10 cellular contexts compared by ENCODE assay signal in the genomic region with DNA sequence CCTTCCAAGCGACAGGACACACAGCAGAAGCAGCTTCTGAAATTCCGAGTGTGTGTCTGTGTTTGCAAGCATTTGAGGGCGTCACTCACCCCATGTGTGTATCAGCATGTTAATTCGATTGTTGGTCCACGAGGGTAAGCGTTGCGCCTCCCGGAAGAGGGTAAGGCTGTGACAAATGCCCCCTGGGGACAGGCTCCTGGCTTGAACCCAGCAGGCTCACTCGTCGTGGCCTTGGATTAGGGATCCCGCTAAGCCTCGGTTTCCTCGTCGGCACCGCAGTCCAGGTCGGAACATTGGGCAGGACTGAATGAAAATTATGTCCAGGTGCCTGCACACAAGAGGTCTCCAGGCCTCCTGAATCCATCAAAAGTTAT. TPM values are rescaled to one million over a fixed set of nuclear protein-coding genes. Genes with fewer than 3 reads are reported as not detected.
DNase-seq lines count a peak whose midpoint lies in the region; ATAC-seq, FAIRE-seq and TF ChIP-seq lines count a peak whose summit lies in the region.
"Had no signal": no experiment of that assay in that cellular context is flagged by ENCODE, and none has a peak within 500 bp of the region (broad histone marks: within the 10 kb centered on the region; RNA-seq: fewer than 3 reads in every experiment).

No MANE protein-coding gene starts in this region.

- peaks cover 22% of the 10 kb centered on the region for H3K36me3 Mint-ChIP-seq in Caco-2 (ENCODE audit: insufficient read depth, unreplicated experiment)

- H4K8ac ChIP-seq in neuronal stem cell (ENCODE audit: low read depth, low read length), result peak overlapping the region; percentile 86

- no peak for TF ChIP-seq RAD21 in SK-N-SH (IDR thresholded peaks at IDR 0.05; ENCODE audit: low read length)

- H3K27ac ChIP-seq in OCI-LY1 (ENCODE audit: low read depth, low read length, poor library complexity, severe bottlenecking), result no peak overlapping the region
- peak overlapping the region; percentile 81 for H3K27ac ChIP-seq in effector memory CD4-positive, alpha-beta T cell (ENCODE audit: insufficient read depth, low read length, poor library complexity, severe bottlenecking)
- no peak overlapping the region for H3K27ac ChIP-seq in neuronal stem cell (replicated peaks; ENCODE audit: low read length)
- H3K27ac ChIP-seq in SK-N-SH (ENCODE audit: low read depth in 2 of 2, low read length in 1 of 2), result no peak overlapping the region

- intact Hi-C loops in Caco-2 (cut with micrococcal nuclease; ENCODE audit: unreplicated experiment), result loop anchor here (2.0 kb wide), 1 partner anchor 68 kb away; no protein-coding TSS in a partner anchor

- no peaks in the 10 kb centered on the region; the same call in 1 of the 2 replicates for H3F3A ChIP-seq in OCI-LY1 (ENCODE audit: insufficient read depth, low read length)
- H3F3A ChIP-seq in SK-N-SH (replicated peaks; ENCODE audit: insufficient read depth), result peaks cover 4% of the 10 kb centered on the region

- no peaks in the 10 kb centered on the region for H3K27me3 Mint-ChIP-seq in Caco-2 (ENCODE audit: insufficient read depth, unreplicated experiment)

- no peak overlapping the region for H3K4ac ChIP-seq in neuronal stem cell (ENCODE audit: low read length)

- CTCF ChIA-PET in Caco-2 (lab: Charles Lee) (no interaction called here), SK-N-SH (lab: Yijun Ruan, JAX) (interaction anchor here (1.1 to 5.5 kb wide), 4 partner anchors 8 to 163 kb away, joined by 5 to 25 read pairs (median 8); partner anchors contain the start of gene TRAPPC5)

- H2BK5ac ChIP-seq in neuronal stem cell (ENCODE audit: low read length), result no peak overlapping the region

- peak overlapping the region; percentile 77 for H3K27ac Mint-ChIP-seq in Caco-2 (ENCODE audit: unreplicated experiment)

- H3K27me3 ChIP-seq in Caco-2 (replicated peaks; ENCODE audit: control insufficient read depth, insufficient read depth, low read length), result no peaks in the 10 kb centered on the region
- H3K27me3 ChIP-seq in OCI-LY1 (ENCODE audit: insufficient read depth, low read length), result no peaks in the 10 kb centered on the region
- no peaks in the 10 kb centered on the region for H3K27me3 ChIP-seq in effector memory CD4-positive, alpha-beta T cell (replicated peaks; ENCODE audit: control insufficient read depth, insufficient read depth, low read length, poor library complexity, severe bottlenecking)
- peaks cover 0 to 24% (median 11%) of the 10 kb centered on the region in 3 experiments for H3K27me3 ChIP-seq in neuronal stem cell (ENCODE audit: control insufficient read depth in 3 of 3, insufficient read depth in 3 of 3, low read depth in 1 of 3, low read length in 3 of 3)
- H3K27me3 ChIP-seq in SK-N-SH (ENCODE audit: insufficient read depth), result peaks cover 37% of the 10 kb centered on the region

- TSS peak; percentile 59 for BruUV-seq in Caco-2 (replicated peaks; lab: Mats Ljungman, UMichigan)

- H2AFZ ChIP-seq in OCI-LY1 (ENCODE audit: low read length) (no peak overlapping the region), neuronal stem cell (ENCODE audit: low read length) (no peak overlapping the region), SK-N-SH (ENCODE audit: low read depth) (no peak overlapping the region)

- no peak overlapping the region for H2BK120ac ChIP-seq in neuronal stem cell (ENCODE audit: low read depth, low read length)

- no CpG with 5 or more reads among the region's 16 CpGs for WGBS in neuronal stem cell (ENCODE audit: extremely low coverage in 2 of 2, insufficient read length in 2 of 2, insufficient replicate concordance in 1 of 2), 2 donors
- WGBS in SK-N-SH (ENCODE audit: low lambda C conversion rate), result 18% methylated on average over 11 of the region's 16 CpGs

- H3K9me2 ChIP-seq in OCI-LY1 (ENCODE audit: low read depth, low read length) (no peaks in the 10 kb centered on the region), SK-N-SH (no peaks in the 10 kb centered on the region)

- TF ChIP-seq EP300 in SK-N-SH (IDR thresholded peaks at IDR 0.05; ENCODE audit: borderline replicate concordance in 1 of 2, low read depth in 1 of 2, low read length in 1 of 2), result no peak

- peaks cover 7% of the 10 kb centered on the region for H3K4me1 ChIP-seq in Caco-2
- H3K4me1 ChIP-seq in OCI-LY1 (ENCODE audit: insufficient read depth, low read length, severe bottlenecking), result peaks cover 13% of the 10 kb centered on the region
- H3K4me1 ChIP-seq in effector memory CD4-positive, alpha-beta T cell (ENCODE audit: control insufficient read depth, insufficient read depth, low read length, poor library complexity, severe bottlenecking), result peaks cover 18% of the 10 kb centered on the region
- H3K4me1 ChIP-seq in neuronal stem cell (ENCODE audit: control insufficient read depth in 2 of 2, insufficient read depth in 1 of 2, low read depth in 1 of 2, low read length in 2 of 2), result peaks cover 0 to 7% of the 10 kb centered on the region in 2 donors
- H3K4me1 ChIP-seq in SK-N-SH (ENCODE audit: control insufficient read depth in 1 of 2, insufficient read depth in 2 of 2, low read depth in 1 of 2, low read length in 1 of 2), result peaks cover 0 to 4% of the 10 kb centered on the region in 2 experiments; a peak in 1 of 4 replicates

- DNase-seq in Caco-2 (no peak), neuronal stem cell (ENCODE audit: low spot score) (no peak), RCC 7860 (ENCODE audit: low spot score) (no peak), SK-N-SH (no peak)
- no peak for DNase-seq in effector memory CD4-positive, alpha-beta T cell
- no peak for DNase-seq in stimulated activated CD4-positive, alpha-beta T cell treated with anti-CD3 and anti-CD28 coated beads, Interleukin-1b, Interleukin-23, amount 100 ng/mL, for 48 hours
- DNase-seq: midbrain had no signal

- H3K4me2 ChIP-seq in OCI-LY1 (ENCODE audit: low read length) (peak overlapping the region; percentile 99), neuronal stem cell (ENCODE audit: insufficient read depth, low read length, poor library complexity, severe bottlenecking) (no peak overlapping the region), SK-N-SH (no peak overlapping the region)

- H3K9me3 Mint-ChIP-seq in Caco-2 (ENCODE audit: unreplicated experiment), result peaks cover 9% of the 10 kb centered on the region

- peaks cover 9% of the 10 kb centered on the region for H3K79me1 ChIP-seq in neuronal stem cell (ENCODE audit: low read depth, low read length)

- no peak overlapping the region for H2BK15ac ChIP-seq in neuronal stem cell (ENCODE audit: low read length)

- peak overlapping the region; percentile 79 for H3K4me3 Mint-ChIP-seq in Caco-2 (ENCODE audit: unreplicated experiment)

- H3K4me1 Mint-ChIP-seq in Caco-2 (ENCODE audit: low read depth, unreplicated experiment), result no peaks in the 10 kb centered on the region

- H3K14ac ChIP-seq in neuronal stem cell (ENCODE audit: low read length), result no peak overlapping the region

- H4K20me1 ChIP-seq in OCI-LY1 (ENCODE audit: insufficient read depth, low read length), result no peaks in the 10 kb centered on the region
- no peaks in the 10 kb centered on the region for H4K20me1 ChIP-seq in SK-N-SH (ENCODE audit: insufficient read depth)

- ATAC-seq in GM21528 (IDR thresholded peaks at IDR 0.05; ENCODE audit: low FRiP score, unreplicated experiment), result no peak

- peak overlapping the region; percentile 96 for H2AK5ac ChIP-seq in neuronal stem cell (ENCODE audit: low read depth, low read length)

- no peak overlapping the region for H3K18ac ChIP-seq in neuronal stem cell (ENCODE audit: low read length)

- TF ChIP-seq CTCF in Caco-2 (IDR thresholded peaks at IDR 0.05; ENCODE audit: insufficient read depth in 1 of 2, low read depth in 1 of 2, low read length in 1 of 2, severe bottlenecking in 1 of 2, unreplicated experiment in 1 of 2) (no peak), OCI-LY1 (IDR thresholded peaks at IDR 0.05; ENCODE audit: low read length) (no peak), SK-N-SH (IDR thresholded peaks at IDR 0.05) (no peak)

- FAIRE-seq in RCC 7860 (lab: Jason Lieb, UNC), result no peak
- FAIRE-seq: colon had no signal

- no peaks in the 10 kb centered on the region for H3K9me3 ChIP-seq in Caco-2
- no peaks in the 10 kb centered on the region for H3K9me3 ChIP-seq in OCI-LY1 (ENCODE audit: low read length)
- no peaks in the 10 kb centered on the region for H3K9me3 ChIP-seq in effector memory CD4-positive, alpha-beta T cell (ENCODE audit: control insufficient read depth, low read length)
- peaks cover 0 to 8% of the 10 kb centered on the region in 2 donors for H3K9me3 ChIP-seq in neuronal stem cell (replicated peaks in 1 of 2; ENCODE audit: control insufficient read depth in 2 of 2, insufficient read depth in 1 of 2, low read depth in 1 of 2, low read length in 2 of 2)
- H3K9me3 ChIP-seq in SK-N-SH, result no peaks in the 10 kb centered on the region

- POLR2A ChIA-PET in Caco-2 (lab: Charles Lee) (no interaction called here), SK-N-SH (lab: Yijun Ruan, JAX) (interaction anchor here (1.2 kb wide), 1 partner anchor 45 kb away, joined by 3 read pairs; the partner anchor contains the start of gene TRAPPC5)

- H2BK12ac ChIP-seq in neuronal stem cell (ENCODE audit: low read length), result no peak overlapping the region

- no peak overlapping the region for H4K91ac ChIP-seq in neuronal stem cell (ENCODE audit: low read depth, low read length, poor library complexity)

- peaks cover 2% of the 10 kb centered on the region; the same call in 1 of the 2 replicates for H3K36me3 ChIP-seq in Caco-2 (ENCODE audit: control insufficient read depth, insufficient read depth, low read length)
- H3K36me3 ChIP-seq in OCI-LY1 (ENCODE audit: insufficient read depth, low read length), result no peaks in the 10 kb centered on the region; the same call in 1 of the 2 replicates
- H3K36me3 ChIP-seq in effector memory CD4-positive, alpha-beta T cell (ENCODE audit: control insufficient read depth, insufficient read depth, low read length), result peaks cover 12% of the 10 kb centered on the region
- H3K36me3 ChIP-seq in neuronal stem cell (replicated peaks in 1 of 2; ENCODE audit: control insufficient read depth in 2 of 2, insufficient read depth in 2 of 2, low read length in 2 of 2), result peaks cover 3 to 5% of the 10 kb centered on the region in 2 donors
- H3K36me3 ChIP-seq in SK-N-SH (replicated peaks in 1 of 2; ENCODE audit: control insufficient read depth in 1 of 2, insufficient read depth in 2 of 2, low read length in 1 of 2), result no peaks in the 10 kb centered on the region

- peak overlapping the region; percentile 63 for H3K4me3 ChIP-seq in Caco-2 (ENCODE audit: low read depth, low read length)
- H3K4me3 ChIP-seq in OCI-LY1 (ENCODE audit: low read depth, low read length, poor library complexity, severe bottlenecking), result peak overlapping the region; percentile 100
- H3K4me3 ChIP-seq in effector memory CD4-positive, alpha-beta T cell (ENCODE audit: insufficient read depth, low read depth, low read length, poor library complexity, severe bottlenecking), result peak overlapping the region; percentile 2
- H3K4me3 ChIP-seq in neuronal stem cell (ENCODE audit: low read length in 2 of 2), result no peak overlapping the region
- H3K4me3 ChIP-seq in SK-N-SH (ENCODE audit: low read depth in 2 of 2, low read length in 1 of 2), result no peak overlapping the region

- no peaks in the 10 kb centered on the region for H3K79me2 ChIP-seq in OCI-LY1 (ENCODE audit: insufficient read depth, low read length)
- H3K79me2 ChIP-seq in SK-N-SH (ENCODE audit: insufficient read depth), result no peaks in the 10 kb centered on the region; the same call in 1 of the 2 replicates

- H3K23ac ChIP-seq in neuronal stem cell (ENCODE audit: low read depth, low read length, poor library complexity), result peak overlapping the region; percentile 85

- H3K9ac ChIP-seq in OCI-LY1 (ENCODE audit: low read length), result no peak overlapping the region
- H3K9ac ChIP-seq in neuronal stem cell (ENCODE audit: low read depth, low read length, poor library complexity), result peak overlapping the region; percentile 82
- H3K9ac ChIP-seq in SK-N-SH, result no peak overlapping the region

RNA-seq across cellular contexts. Expression of gene STXBP2, which starts 0.6 kb away (rescaled TPM):
- total RNA-seq in Caco-2 (2022), result 113 and 125 TPM in 2 replicates
- polyA plus RNA-seq in neuronal stem cell (2013, experiment 1 of 2), result 15.8 TPM
- polyA plus RNA-seq in neuronal stem cell (2013, experiment 2 of 2), result 14.9 TPM
- 1.3 and 4.7 TPM in 2 replicates for polyA plus RNA-seq in SK-N-SH (2012; rRNA removed)
- polyA plus RNA-seq in SK-N-SH (2012; cell fraction: cytosol; rRNA removed), result 0.81 and 1.4 TPM in 2 replicates
- 7.6 and 9.1 TPM in 2 replicates for polyA plus RNA-seq in SK-N-SH (2012; cell fraction: nucleus; rRNA removed)

RNA-seq across cellular contexts. Expression of gene PCP2, which starts 2.8 kb away (rescaled TPM):
- total RNA-seq in Caco-2 (2022), result 0.88 and 1.9 TPM in 2 replicates
- not detected for polyA plus RNA-seq in neuronal stem cell (2013, experiment 1 of 2)
- polyA plus RNA-seq in neuronal stem cell (2013, experiment 2 of 2), result not detected
- not detected in 2 replicates for polyA plus RNA-seq in SK-N-SH (2012; rRNA removed)
- not detected in 2 replicates for polyA plus RNA-seq in SK-N-SH (2012; cell fraction: cytosol; rRNA removed)
- not detected in 2 replicates for polyA plus RNA-seq in SK-N-SH (2012; cell fraction: nucleus; rRNA removed)

RNA-seq across cellular contexts. Expression of gene PET100, which starts 6.7 kb away (rescaled TPM):
- 138 and 139 TPM in 2 replicates for total RNA-seq in Caco-2 (2022)
- 591 TPM for polyA plus RNA-seq in neuronal stem cell (2013, experiment 1 of 2)
- polyA plus RNA-seq in neuronal stem cell (2013, experiment 2 of 2), result 612 TPM
- 48.1 and 54.0 TPM in 2 replicates for polyA plus RNA-seq in SK-N-SH (2012; rRNA removed)
- 55.8 and 86.5 TPM in 2 replicates for polyA plus RNA-seq in SK-N-SH (2012; cell fraction: cytosol; rRNA removed)
- 23.3 and 28.9 TPM in 2 replicates for polyA plus RNA-seq in SK-N-SH (2012; cell fraction: nucleus; rRNA removed)

RNA-seq across cellular contexts. Expression of gene XAB2, which starts 7.0 kb away (rescaled TPM):
- total RNA-seq in Caco-2 (2022), result 44.7 and 47.9 TPM in 2 replicates
- 25.9 TPM for polyA plus RNA-seq in neuronal stem cell (2013, experiment 1 of 2)
- polyA plus RNA-seq in neuronal stem cell (2013, experiment 2 of 2), result 24.7 TPM
- polyA plus RNA-seq in SK-N-SH (2012; rRNA removed), result 36.5 and 43.3 TPM in 2 replicates
- polyA plus RNA-seq in SK-N-SH (2012; cell fraction: cytosol; rRNA removed), result 10.7 and 18.6 TPM in 2 replicates
- 115 and 148 TPM in 2 replicates for polyA plus RNA-seq in SK-N-SH (2012; cell fraction: nucleus; rRNA removed)

RNA-seq across cellular contexts. Expression of gene RETN, which starts 32.5 kb away (rescaled TPM):
- total RNA-seq in Caco-2 (2022), result not detected in 2 replicates
- polyA plus RNA-seq in neuronal stem cell (2013, experiment 1 of 2), result not detected
- not detected for polyA plus RNA-seq in neuronal stem cell (2013, experiment 2 of 2)
- polyA plus RNA-seq in SK-N-SH (2012; rRNA removed), result not detected in 2 replicates
- not detected in 2 replicates for polyA plus RNA-seq in SK-N-SH (2012; cell fraction: cytosol; rRNA removed)
- polyA plus RNA-seq in SK-N-SH (2012; cell fraction: nucleus; rRNA removed), result not detected in 2 replicates

Comparison
In these comparisons a context has a peak if more than half of its experiments do, and no peak if none do; other contexts are left out.
1. H3K4me3 ChIP-seq: peak in Caco-2 (single experiment), OCI-LY1 (single experiment) and effector memory CD4-positive, alpha-beta T cell (single experiment); none in neuronal stem cell (0 of 2) and SK-N-SH (0 of 2).